1 cellular context compared by ENCODE assay signal in genomic region chr3:5191555-5192304, GRCh38.
TF ChIP-seq lines count a peak whose summit lies in the region.

No MANE protein-coding gene starts in this region.

TF ChIP-seq in liver, 16 proteins besides CTCF, POLR2A, EP300 and RAD21 (continued from another document):
- no peak for TF ChIP-seq MAX (IDR thresholded peaks at IDR 0.05)
- no peak for TF ChIP-seq SP1 (IDR thresholded peaks at IDR 0.05)
- no peak for TF ChIP-seq GABPA (IDR thresholded peaks at IDR 0.05 in 1 of 2, conservative IDR thresholded peaks at IDR 0.05 in 1 of 2)
